Comparison of ENCODE assay signal across 10 cellular contexts in genomic region chr5:154783774-154784460, GRCh38. TPM values are rescaled to one million over a fixed set of nuclear protein-coding genes. Genes with fewer than 3 reads are reported as not detected.
DNase-seq lines count a peak whose midpoint lies in the region; ATAC-seq and TF ChIP-seq lines count a peak whose summit lies in the region.
"Had no signal": no experiment of that assay in that cellular context is flagged by ENCODE, and none has a peak within 500 bp of the region (broad histone marks: within the 10 kb centered on the region; RNA-seq: fewer than 3 reads in every experiment).

No MANE protein-coding gene starts in this region.

- POLR2A ChIA-PET in CD4-positive, alpha-beta memory T cell (lab: Charles Lee; ENCODE audit: partially characterized antibody), result no interaction called here
- POLR2A ChIA-PET in IMR-90 (lab: Charles Lee; ENCODE audit: unreplicated experiment), result no interaction called here

- no peak overlapping the region for H4K5ac ChIP-seq in IMR-90 (ENCODE audit: low read depth, low read length)

- H3K4me2 ChIP-seq in IMR-90 (ENCODE audit: low read depth, low read length), result no peak overlapping the region

- H3K4me3 ChIP-seq in CD4-positive, alpha-beta memory T cell (ENCODE audit: low read length in 2 of 2), result no peak overlapping the region
- H3K4me3 ChIP-seq in IMR-90 (ENCODE audit: insufficient read depth, low read depth, low read length), result no peak overlapping the region
- H3K4me3 ChIP-seq in ovary, result no peak overlapping the region

- H2AK9ac ChIP-seq in IMR-90 (replicated peaks; ENCODE audit: low read depth, low read length, poor library complexity), result no peak overlapping the region

- no peaks in the 10 kb centered on the region for H3K9me3 Mint-ChIP-seq in CD4-positive, alpha-beta memory T cell

- in situ Hi-C loops in IMR-90 (cut with MboI; ENCODE audit: low sequenced_read_pairs), result no loop called here

- TF ChIP-seq EP300 in ovary (IDR thresholded peaks at IDR 0.05), result no peak

- H2AK5ac ChIP-seq in IMR-90 (ENCODE audit: low read depth, low read length), result no peak overlapping the region

- H2BK15ac ChIP-seq in IMR-90 (ENCODE audit: low read depth, low read length), result no peak overlapping the region

- H3K9me1 ChIP-seq in IMR-90 (ENCODE audit: insufficient read depth, low read length), result peaks cover 46% of the 10 kb centered on the region

- peak overlapping the region; percentile 11 for H3K27ac ChIP-seq in CD4-positive, alpha-beta memory T cell (ENCODE audit: low read depth, low read length)
- H3K27ac ChIP-seq in IMR-90 (ENCODE audit: insufficient read depth, low read length), result no peak overlapping the region
- H3K27ac ChIP-seq in ovary, result no peak overlapping the region

- dilution Hi-C loops in IMR-90 (cut with HindIII; ENCODE audit: low sequenced_read_pairs, unreplicated experiment), result no loop called here

- H3K4me3 Mint-ChIP-seq in CD4-positive, alpha-beta memory T cell, result peak overlapping the region in 2 of 8 donors; percentile 23 to 53

- no peak overlapping the region for H4K91ac ChIP-seq in IMR-90 (ENCODE audit: insufficient read depth, low read depth, low read length)

- H2AFZ ChIP-seq in IMR-90 (replicated peaks; ENCODE audit: low read length, poor library complexity), result no peak overlapping the region

- peaks cover 99% of the 10 kb centered on the region for H4K20me1 ChIP-seq in IMR-90 (ENCODE audit: insufficient read depth, low read length)

- TF ChIP-seq CTCF in IMR-90 (conservative IDR thresholded peaks at IDR 0.05; ENCODE audit: low read depth, low read length) (no peak), ovary (IDR thresholded peaks at IDR 0.05) (no peak)

- no peak overlapping the region for H3K14ac ChIP-seq in IMR-90 (replicated peaks; ENCODE audit: low read depth, low read length)

- no peak overlapping the region for H2BK120ac ChIP-seq in IMR-90 (ENCODE audit: low read depth, low read length)

- no peak overlapping the region for H4K8ac ChIP-seq in IMR-90 (ENCODE audit: low read depth in 2 of 2, low read length in 2 of 2)

- BruUV-seq in IMR-90 (replicated peaks; lab: Mats Ljungman, UMichigan), result no TSS peak

- TF ChIP-seq POLR2A in IMR-90 (IDR thresholded peaks at IDR 0.05; ENCODE audit: low read depth, low read length), result no peak
- TF ChIP-seq POLR2A in ovary (IDR thresholded peaks at IDR 0.05), result no peak

- no peaks in the 10 kb centered on the region for H3K27me3 Mint-ChIP-seq in CD4-positive, alpha-beta memory T cell

- no peak for TF ChIP-seq RAD21 in IMR-90 (IDR thresholded peaks at IDR 0.05; ENCODE audit: low read length)

- peaks cover 27 to 91% of the 10 kb centered on the region in 2 experiments for H3K79me1 ChIP-seq in IMR-90 (ENCODE audit: low read depth in 1 of 2, low read length in 2 of 2)

- no peak overlapping the region for H2BK20ac ChIP-seq in IMR-90 (ENCODE audit: low read depth, low read length)

- intact Hi-C loops in CD4-positive, alpha-beta memory T cell (cut with micrococcal nuclease), result no loop called here
- intact Hi-C loops in IMR-90 (cut with micrococcal nuclease) (no loop called here), left cardiac atrium (cut with DNase I) (no loop called here), ovary (cut with DNase I) (no loop called here)

- no peak overlapping the region for H3K23ac ChIP-seq in IMR-90 (ENCODE audit: low read depth, low read length)

- H3K4me1 ChIP-seq in CD4-positive, alpha-beta memory T cell (ENCODE audit: insufficient read depth, low read length), result peaks cover 94% of the 10 kb centered on the region
- H3K4me1 ChIP-seq in IMR-90 (ENCODE audit: control insufficient read depth, insufficient read depth, low read length) (peaks cover 28% of the 10 kb centered on the region), ovary (ENCODE audit: insufficient read depth) (peaks cover 39% of the 10 kb centered on the region)

- H3K4me1 Mint-ChIP-seq in CD4-positive, alpha-beta memory T cell, result peaks cover 63 to 97% (median 84%) of the 10 kb centered on the region in 4 donors

- no peak overlapping the region for H3K18ac ChIP-seq in IMR-90 (ENCODE audit: low read depth, low read length)

- no peaks in the 10 kb centered on the region for H3K36me3 ChIP-seq in CD4-positive, alpha-beta memory T cell (ENCODE audit: insufficient read depth, low read length)
- H3K36me3 ChIP-seq in IMR-90 (ENCODE audit: control insufficient read depth, insufficient read depth, low read length) (no peaks in the 10 kb centered on the region), ovary (no peaks in the 10 kb centered on the region)

- CTCF ChIA-PET in CD4-positive, alpha-beta memory T cell (lab: Charles Lee; ENCODE audit: partially characterized antibody), result interaction anchor here (1.4 kb wide), 1 partner anchor 135 kb away, joined by 4 read pairs; no protein-coding TSS in a partner anchor
- CTCF ChIA-PET in IMR-90 (lab: Yijun Ruan, JAX), result no interaction called here

- H3K27ac Mint-ChIP-seq in CD4-positive, alpha-beta memory T cell, result peak overlapping the region; percentile 41 to 88 (median 79)

- H3K9ac ChIP-seq in IMR-90 (ENCODE audit: low read depth, low read length), result no peak overlapping the region

- H3K36me3 Mint-ChIP-seq in CD4-positive, alpha-beta memory T cell, result peaks cover 4 to 7% of the 10 kb centered on the region in 2 donors

- H3K4ac ChIP-seq in IMR-90 (ENCODE audit: low read depth, low read length), result no peak overlapping the region

- WGBS in IMR-90 (ENCODE audit: extremely low coverage in 2 of 2, insufficient read length in 1 of 2), 2 experiments, result 85% methylated on average over 2 of the region's 11 CpGs; no CpG with 5 or more reads in 1 of the 2 experiments
- 69 to 76% (median 73%) methylated on average over 11 of the region's 11 CpGs for WGBS in ovary, 3 donors

- ATAC-seq in GM21526 (IDR thresholded peaks at IDR 0.05; ENCODE audit: low FRiP score, unreplicated experiment), result peak; percentile 49
- ATAC-seq in IMR-90 (ENCODE audit: low read depth), result 0 out of 2 replicates have a peak, but pooled peaks have one; percentile 16
- ATAC-seq in left cardiac atrium, result peak; percentile 65 to 68

- no peaks in the 10 kb centered on the region for H3K27me3 ChIP-seq in CD4-positive, alpha-beta memory T cell (ENCODE audit: insufficient read depth, low read length)
- H3K27me3 ChIP-seq in IMR-90 (ENCODE audit: control insufficient read depth, insufficient read depth, low read length) (no peaks in the 10 kb centered on the region), ovary (no peaks in the 10 kb centered on the region)

- DNase-seq in CD4-positive, alpha-beta memory T cell, result no peak
- peak; percentile 32 for DNase-seq in IMR-90
- peak; percentile 55 for DNase-seq in left cardiac atrium
- DNase-seq in activated gamma-delta T cell (lab: John Stamatoyannopoulos, UW), result no peak
- DNase-seq in stimulated activated CD4-positive, alpha-beta T cell treated with anti-CD3 and anti-CD28 coated beads, Interleukin-2, amount 100 ng/mL, for 24 hours, result no peak
- no peak for DNase-seq in ovary
- DNase-seq in NCI-H1436 (lab: John Stamatoyannopoulos, UW), result no peak
- DNase-seq: anterior cingulate cortex, NCI-H187 treated with DMSO at 0.1 percent for 48 hours had no signal

- H3K9me3 ChIP-seq in CD4-positive, alpha-beta memory T cell (ENCODE audit: control insufficient read depth in 1 of 2, low read length in 2 of 2), result no peaks in the 10 kb centered on the region
- no peaks in the 10 kb centered on the region for H3K9me3 ChIP-seq in IMR-90 (ENCODE audit: control insufficient read depth, insufficient read depth, low read length)
- no peaks in the 10 kb centered on the region for H3K9me3 ChIP-seq in ovary

- no peak overlapping the region for H3K56ac ChIP-seq in IMR-90 (ENCODE audit: extremely low read depth, insufficient read depth, low read length)

- no peak overlapping the region for H2BK5ac ChIP-seq in IMR-90 (ENCODE audit: low read depth, low read length, poor library complexity, severe bottlenecking)

TF ChIP-seq in IMR-90, 13 proteins besides CTCF, POLR2A, EP300 and RAD21:
- TF ChIP-seq SMC3 (IDR thresholded peaks at IDR 0.05; ENCODE audit: low read depth, low read length) (no peak), MAFK (IDR thresholded peaks at IDR 0.05; ENCODE audit: low read depth, low read length) (no peak), NFE2L2 (IDR thresholded peaks at IDR 0.05; ENCODE audit: low read depth, low read length) (no peak), ELK1 (IDR thresholded peaks at IDR 0.05; ENCODE audit: borderline replicate concordance, low read depth, low read length) (no peak), CEBPB (IDR thresholded peaks at IDR 0.05; ENCODE audit: low read depth, low read length) (no peak), RFX5 (IDR thresholded peaks at IDR 0.05; ENCODE audit: low read depth, low read length) (no peak), RCOR1 (IDR thresholded peaks at IDR 0.05; ENCODE audit: insufficient replicate concordance, low read length) (no peak), MXI1 (IDR thresholded peaks at IDR 0.05; ENCODE audit: borderline replicate concordance, low read depth, low read length) (no peak), BHLHE40 (IDR thresholded peaks at IDR 0.05; ENCODE audit: low read depth, low read length) (no peak), USF2 (IDR thresholded peaks at IDR 0.05; ENCODE audit: low read depth, low read length) (no peak)

RNA-seq across cellular contexts. Expression of gene LARP1, which starts 28.7 kb away (rescaled TPM):
- total RNA-seq in CD4-positive, alpha-beta memory T cell, result 100 to 1,000 TPM; 152 to 159 TPM
- polyA plus RNA-seq in CD4-positive, alpha-beta memory T cell, result 10 to 100 TPM in 1 of 2 donors, 1 to 10 TPM in 1; 6.0 to 28.8 TPM
- total RNA-seq in IMR-90 (2012; rRNA removed), result 41.9 and 47.3 TPM in 2 replicates
- polyA plus RNA-seq in IMR-90 (2012; rRNA removed), result 70.3 and 77.4 TPM in 2 replicates
- polyA plus RNA-seq in IMR-90 (2012; cell fraction: cytosol; rRNA removed), result 55.0 and 59.6 TPM in 2 replicates
- 78.4 and 111 TPM in 2 replicates for polyA plus RNA-seq in IMR-90 (2012; cell fraction: nucleus; rRNA removed; ENCODE audit: low replicate concordance)
- 100 to 1,000 TPM; 105 to 145 TPM for total RNA-seq in left cardiac atrium
- total RNA-seq in ovary, result 100 to 1,000 TPM in 5 of 7 donors, 10 to 100 TPM in 2; 49.0 to 249 (median 150) TPM
- polyA plus RNA-seq in ovary, result 100 to 1,000 TPM in 1 of 2 donors, 10 to 100 TPM in 1; 38.1 to 121 TPM

Comparison
In these comparisons a context has a peak if more than half of its experiments do, and no peak if none do; other contexts are left out.
1. DNase-seq: peak in IMR-90 (single experiment) and left cardiac atrium (single experiment); none in CD4-positive, alpha-beta memory T cell (0 of 5), activated gamma-delta T cell (single experiment), stimulated activated CD4-positive, alpha-beta T cell treated with anti-CD3 and anti-CD28 coated beads, Interleukin-2, amount 100 ng/mL, for 24 hours (0 of 2), ovary (0 of 5) and NCI-H1436 (single experiment).
2. ATAC-seq: peak in every context shown above with its lines; median percentile 66 in left cardiac atrium; 49 in GM21526; 16 in IMR-90.